Comparison of ENCODE assay signal across 18 cellular contexts in genomic region chr5:61802456-61802855, GRCh38.
"Had no signal": no experiment of that assay in that cellular context is flagged by ENCODE, and none has a peak within 500 bp of the region (broad histone marks: within the 10 kb centered on the region; RNA-seq: fewer than 3 reads in every experiment).

No MANE protein-coding gene starts in this region.

- H3K4me1 ChIP-seq: testis had no signal

- H3K4me3 ChIP-seq: lung, prostate gland, testis had no signal

- ATAC-seq: activated CD8-positive, alpha-beta memory T cell treated with anti-CD3 and anti-CD28 coated beads, Interleukin-2, amount 10 ng/mL, durations not matched to agents 7 days and 5 days; activated T-helper 17 cell treated with anti-CD3 and anti-CD28 coated beads, Interleukin-2, amount 50 U/mL, for 72 hours; effector memory CD8-positive, alpha-beta T cell; left lobe of liver; right cardiac atrium; stimulated activated effector memory CD8-positive, alpha-beta T cell treated with anti-CD3 and anti-CD28 coated beads, Interleukin-12 subunit alpha, Interleukin-12 subunit beta, amount 100 ng/mL, for 72 hours had no signal

- H3K36me3 ChIP-seq: prostate gland had no signal

- DNase-seq: activated B cell treated with CpG ODN at 0.5 μM for 24 hours; activated CD4-positive, alpha-beta memory T cell treated with anti-CD3 and anti-CD28 coated beads, Interleukin-2, amount 10 ng/mL, durations not matched to agents 7 days and 5 days; activated CD4-positive, alpha-beta T cell treated with anti-CD3 and anti-CD28 coated beads for 48 hours; activated CD8-positive, alpha-beta memory T cell treated with anti-CD3 and anti-CD28 coated beads, Interleukin-2, amount 10 ng/mL, durations not matched to agents 7 days and 5 days; activated naive CD4-positive, alpha-beta T cell; activated naive CD8-positive, alpha-beta T cell treated with anti-CD3 and anti-CD28 coated beads for 36 hours; amniotic stem cell; effector memory CD8-positive, alpha-beta T cell; foreskin melanocyte; glutamatergic neuron; right cardiac atrium; stimulated activated CD4-positive, alpha-beta T cell treated with anti-CD3 and anti-CD28 coated beads, Interleukin-4, amount 100 ng/mL, for 24 hours; testis had no signal

- H3K9me3 ChIP-seq: prostate gland, testis had no signal
